ENCODE assay signal across 1 cellular context in genomic region chr1:109392788-109393580, GRCh38.
TF ChIP-seq lines count a peak whose summit lies in the region.

No MANE protein-coding gene starts in this region.

TF ChIP-seq in K562, 482 proteins besides CTCF, POLR2A, EP300 and RAD21 (continued from another document and continues in another):
- TF ChIP-seq CHD4 (IDR thresholded peaks at IDR 0.05; ENCODE audit: insufficient read depth, insufficient replicate concordance, low read depth, low read length, poor library complexity, severe bottlenecking), result no peak
- TF ChIP-seq, protein P1, sequence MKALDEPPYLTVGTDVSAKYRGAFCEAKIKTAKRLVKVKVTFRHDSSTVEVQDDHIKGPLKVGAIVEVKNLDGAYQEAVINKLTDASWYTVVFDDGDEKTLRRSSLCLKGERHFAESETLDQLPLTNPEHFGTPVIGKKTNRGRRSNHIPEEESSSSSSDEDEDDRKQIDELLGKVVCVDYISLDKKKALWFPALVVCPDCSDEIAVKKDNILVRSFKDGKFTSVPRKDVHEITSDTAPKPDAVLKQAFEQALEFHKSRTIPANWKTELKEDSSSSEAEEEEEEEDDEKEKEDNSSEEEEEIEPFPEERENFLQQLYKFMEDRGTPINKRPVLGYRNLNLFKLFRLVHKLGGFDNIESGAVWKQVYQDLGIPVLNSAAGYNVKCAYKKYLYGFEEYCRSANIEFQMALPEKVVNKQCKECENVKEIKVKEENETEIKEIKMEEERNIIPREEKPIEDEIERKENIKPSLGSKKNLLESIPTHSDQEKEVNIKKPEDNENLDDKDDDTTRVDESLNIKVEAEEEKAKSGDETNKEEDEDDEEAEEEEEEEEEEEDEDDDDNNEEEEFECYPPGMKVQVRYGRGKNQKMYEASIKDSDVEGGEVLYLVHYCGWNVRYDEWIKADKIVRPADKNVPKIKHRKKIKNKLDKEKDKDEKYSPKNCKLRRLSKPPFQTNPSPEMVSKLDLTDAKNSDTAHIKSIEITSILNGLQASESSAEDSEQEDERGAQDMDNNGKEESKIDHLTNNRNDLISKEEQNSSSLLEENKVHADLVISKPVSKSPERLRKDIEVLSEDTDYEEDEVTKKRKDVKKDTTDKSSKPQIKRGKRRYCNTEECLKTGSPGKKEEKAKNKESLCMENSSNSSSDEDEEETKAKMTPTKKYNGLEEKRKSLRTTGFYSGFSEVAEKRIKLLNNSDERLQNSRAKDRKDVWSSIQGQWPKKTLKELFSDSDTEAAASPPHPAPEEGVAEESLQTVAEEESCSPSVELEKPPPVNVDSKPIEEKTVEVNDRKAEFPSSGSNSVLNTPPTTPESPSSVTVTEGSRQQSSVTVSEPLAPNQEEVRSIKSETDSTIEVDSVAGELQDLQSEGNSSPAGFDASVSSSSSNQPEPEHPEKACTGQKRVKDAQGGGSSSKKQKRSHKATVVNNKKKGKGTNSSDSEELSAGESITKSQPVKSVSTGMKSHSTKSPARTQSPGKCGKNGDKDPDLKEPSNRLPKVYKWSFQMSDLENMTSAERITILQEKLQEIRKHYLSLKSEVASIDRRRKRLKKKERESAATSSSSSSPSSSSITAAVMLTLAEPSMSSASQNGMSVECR (CRISPR knock-in tag; IDR thresholded peaks at IDR 0.05), result no peak
- TF ChIP-seq, protein P2, sequence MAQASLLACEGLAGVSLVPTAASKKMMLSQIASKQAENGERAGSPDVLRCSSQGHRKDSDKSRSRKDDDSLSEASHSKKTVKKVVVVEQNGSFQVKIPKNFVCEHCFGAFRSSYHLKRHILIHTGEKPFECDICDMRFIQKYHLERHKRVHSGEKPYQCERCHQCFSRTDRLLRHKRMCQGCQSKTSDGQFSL (CRISPR knock-in tag; IDR thresholded peaks at IDR 0.05), result no peak
- TF ChIP-seq, protein P2 (tag; IDR thresholded peaks at IDR 0.05), result 0 out of 4 replicates have a peak, but pooled peaks of 1 of the 2 experiments have one; percentile 40
- TF ChIP-seq XRCC3 (IDR thresholded peaks at IDR 0.05), result no peak
- TF ChIP-seq ZNF217 (CRISPR knock-in tag; IDR thresholded peaks at IDR 0.05), result no peak
- no peak for TF ChIP-seq ZC3H4 (CRISPR knock-in tag; IDR thresholded peaks at IDR 0.05; ENCODE audit: borderline replicate concordance)
- no peak for TF ChIP-seq ZNF165 (CRISPR knock-in tag; IDR thresholded peaks at IDR 0.05; ENCODE audit: borderline replicate concordance)
- 0 out of 2 replicates have a peak, but pooled peaks have one; percentile 50 for TF ChIP-seq ZNF584 (CRISPR knock-in tag; IDR thresholded peaks at IDR 0.05; ENCODE audit: low read depth)
- TF ChIP-seq PCBP1 (IDR thresholded peaks at IDR 0.05; ENCODE audit: low read depth, low read length, poor library complexity, severe bottlenecking), result no peak
- no peak for TF ChIP-seq FOXK1 (CRISPR knock-in tag; IDR thresholded peaks at IDR 0.05; ENCODE audit: borderline replicate concordance)
- TF ChIP-seq PRMT5 (CRISPR knock-in tag; IDR thresholded peaks at IDR 0.05), result no peak
- TF ChIP-seq SMAD2 (IDR thresholded peaks at IDR 0.05; ENCODE audit: low read depth, low read length), result no peak
- TF ChIP-seq, protein P3, sequence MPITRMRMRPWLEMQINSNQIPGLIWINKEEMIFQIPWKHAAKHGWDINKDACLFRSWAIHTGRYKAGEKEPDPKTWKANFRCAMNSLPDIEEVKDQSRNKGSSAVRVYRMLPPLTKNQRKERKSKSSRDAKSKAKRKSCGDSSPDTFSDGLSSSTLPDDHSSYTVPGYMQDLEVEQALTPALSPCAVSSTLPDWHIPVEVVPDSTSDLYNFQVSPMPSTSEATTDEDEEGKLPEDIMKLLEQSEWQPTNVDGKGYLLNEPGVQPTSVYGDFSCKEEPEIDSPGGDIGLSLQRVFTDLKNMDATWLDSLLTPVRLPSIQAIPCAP (CRISPR knock-in tag; IDR thresholded peaks at IDR 0.05; ENCODE audit: borderline replicate concordance), result no peak
- peak; percentile 70 for TF ChIP-seq SUPT5H (IDR thresholded peaks at IDR 0.05)
- TF ChIP-seq RERE (CRISPR knock-in tag; IDR thresholded peaks at IDR 0.05; ENCODE audit: borderline replicate concordance), result no peak
- TF ChIP-seq ZFP30 (CRISPR knock-in tag; IDR thresholded peaks at IDR 0.05; ENCODE audit: borderline replicate concordance), result no peak
- TF ChIP-seq RFX1 (IDR thresholded peaks at IDR 0.05), result no peak
- TF ChIP-seq, protein P4, sequence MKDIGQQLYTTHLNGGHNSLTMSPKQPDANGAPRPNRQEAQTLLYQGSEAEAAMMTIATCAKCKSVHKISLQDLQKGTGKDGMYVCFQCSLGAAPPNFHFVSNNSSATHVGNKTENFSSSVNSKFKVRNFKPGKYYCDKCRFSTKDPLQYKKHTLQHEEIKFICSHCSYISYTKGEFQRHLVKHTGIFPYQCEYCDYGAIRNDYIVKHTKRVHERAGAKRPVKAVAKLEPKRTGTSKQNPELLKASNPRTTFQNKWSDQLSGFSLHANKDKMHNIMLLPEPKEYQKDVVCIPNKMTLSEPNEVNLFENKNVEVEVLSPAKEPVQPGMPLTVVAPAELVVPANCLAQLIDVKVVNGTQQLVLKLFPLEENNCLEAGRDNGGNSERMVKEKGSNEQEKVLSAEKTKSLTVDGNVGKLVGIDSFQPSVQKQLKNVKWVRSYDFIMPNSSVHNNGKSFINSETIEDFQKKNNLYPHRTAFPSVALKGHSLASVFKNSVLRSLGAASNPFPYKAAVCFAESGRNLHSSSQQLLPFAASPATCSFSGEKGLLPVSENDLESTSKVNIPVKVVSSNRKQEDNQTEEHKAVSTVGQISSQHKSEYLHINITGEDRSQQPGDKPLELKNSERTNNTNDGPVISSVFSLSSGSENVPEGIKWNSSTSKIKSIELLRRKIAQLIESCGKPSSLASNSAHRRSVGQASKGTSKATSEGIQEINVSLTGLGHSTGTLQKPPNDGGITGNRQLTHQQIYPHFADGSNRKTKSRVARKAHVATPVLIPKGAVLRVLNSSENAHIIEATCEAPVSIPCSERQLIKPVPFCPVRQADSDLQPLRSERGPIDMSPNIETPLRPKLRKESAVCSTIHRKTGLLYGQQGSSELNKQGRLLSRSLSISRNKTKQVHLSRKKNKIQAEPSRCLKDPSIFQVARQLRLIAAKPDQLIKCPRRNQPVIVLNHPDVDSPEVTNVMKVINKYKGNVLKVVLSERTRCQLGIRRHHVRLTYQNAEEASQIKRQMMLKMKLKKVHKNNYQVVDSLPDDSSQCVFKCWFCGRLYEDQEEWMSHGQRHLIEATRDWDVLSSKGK (CRISPR knock-in tag; IDR thresholded peaks at IDR 0.05), result no peak
- TF ChIP-seq YY1 (IDR thresholded peaks at IDR 0.05; ENCODE audit: borderline replicate concordance in 1 of 3, control insufficient read depth in 1 of 3, extremely low read depth in 1 of 3, insufficient read depth in 3 of 3, insufficient read length in 1 of 3, insufficient replicate concordance in 2 of 3, low read depth in 1 of 3, low read length in 2 of 3), result peak in 1 of 3 experiments; percentile 24
- TF ChIP-seq PRDM10 (IDR thresholded peaks at IDR 0.05; ENCODE audit: partially characterized antibody), result peak; percentile 75
- TF ChIP-seq DNMT1 (IDR thresholded peaks at IDR 0.05), result no peak
- TF ChIP-seq, protein P5, sequence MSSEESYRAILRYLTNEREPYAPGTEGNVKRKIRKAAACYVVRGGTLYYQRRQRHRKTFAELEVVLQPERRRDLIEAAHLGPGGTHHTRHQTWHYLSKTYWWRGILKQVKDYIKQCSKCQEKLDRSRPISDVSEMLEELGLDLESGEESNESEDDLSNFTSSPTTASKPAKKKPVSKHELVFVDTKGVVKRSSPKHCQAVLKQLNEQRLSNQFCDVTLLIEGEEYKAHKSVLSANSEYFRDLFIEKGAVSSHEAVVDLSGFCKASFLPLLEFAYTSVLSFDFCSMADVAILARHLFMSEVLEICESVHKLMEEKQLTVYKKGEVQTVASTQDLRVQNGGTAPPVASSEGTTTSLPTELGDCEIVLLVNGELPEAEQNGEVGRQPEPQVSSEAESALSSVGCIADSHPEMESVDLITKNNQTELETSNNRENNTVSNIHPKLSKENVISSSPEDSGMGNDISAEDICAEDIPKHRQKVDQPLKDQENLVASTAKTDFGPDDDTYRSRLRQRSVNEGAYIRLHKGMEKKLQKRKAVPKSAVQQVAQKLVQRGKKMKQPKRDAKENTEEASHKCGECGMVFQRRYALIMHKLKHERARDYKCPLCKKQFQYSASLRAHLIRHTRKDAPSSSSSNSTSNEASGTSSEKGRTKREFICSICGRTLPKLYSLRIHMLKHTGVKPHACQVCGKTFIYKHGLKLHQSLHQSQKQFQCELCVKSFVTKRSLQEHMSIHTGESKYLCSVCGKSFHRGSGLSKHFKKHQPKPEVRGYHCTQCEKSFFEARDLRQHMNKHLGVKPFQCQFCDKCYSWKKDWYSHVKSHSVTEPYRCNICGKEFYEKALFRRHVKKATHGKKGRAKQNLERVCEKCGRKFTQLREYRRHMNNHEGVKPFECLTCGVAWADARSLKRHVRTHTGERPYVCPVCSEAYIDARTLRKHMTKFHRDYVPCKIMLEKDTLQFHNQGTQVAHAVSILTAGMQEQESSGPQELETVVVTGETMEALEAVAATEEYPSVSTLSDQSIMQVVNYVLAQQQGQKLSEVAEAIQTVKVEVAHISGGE (CRISPR knock-in tag; IDR thresholded peaks at IDR 0.05), result no peak; a peak in 1 of 6 replicates
- TF ChIP-seq SFPQ (IDR thresholded peaks at IDR 0.05; ENCODE audit: low read depth, low read length), result no peak
- TF ChIP-seq BACH1 (tag; IDR thresholded peaks at IDR 0.05), result no peak
- TF ChIP-seq PHB2 (IDR thresholded peaks at IDR 0.05; ENCODE audit: low read depth), result no peak
- TF ChIP-seq U2AF1 (optimal IDR thresholded peaks at IDR 0.05; ENCODE audit: low read depth, low read length), result no peak
- no peak for TF ChIP-seq SAFB2 (IDR thresholded peaks at IDR 0.05; ENCODE audit: borderline replicate concordance, low read depth, low read length, severe bottlenecking)
